24 cellular contexts compared by ENCODE assay signal in the genomic region with DNA sequence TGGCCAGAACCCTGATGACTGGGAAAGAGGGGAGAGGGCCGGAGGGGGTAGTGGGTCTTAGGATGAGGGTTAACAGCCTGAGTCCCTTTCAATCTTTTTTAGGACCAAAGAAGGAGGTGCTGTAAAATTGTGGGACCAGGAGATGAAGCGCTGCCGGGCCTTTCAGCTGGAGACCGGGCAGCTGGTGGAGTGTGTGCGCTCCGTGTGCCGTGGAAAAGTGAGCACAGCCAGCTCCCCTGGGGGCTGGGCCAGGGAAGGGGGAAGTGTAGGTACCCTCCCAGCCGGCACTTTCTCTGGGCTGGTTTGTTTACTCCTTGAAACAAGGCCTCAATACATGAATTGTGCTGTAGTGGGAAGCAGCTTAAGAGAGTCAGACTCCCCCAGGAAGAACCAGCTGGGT.
"Had no signal": no experiment of that assay in that cellular context is flagged by ENCODE, and none has a peak within 500 bp of the region (broad histone marks: within the 10 kb centered on the region; RNA-seq: fewer than 3 reads in every experiment).

No MANE protein-coding gene starts in this region.

- FAIRE-seq: kidney had no signal

- H3K27me3 ChIP-seq: dorsolateral prefrontal cortex, hepatocyte, right atrium auricular region, sigmoid colon, stomach, tibial artery, upper lobe of left lung, vagina had no signal

- H3K27ac Mint-ChIP-seq: memory B cell, mesothelial cell of epicardium, natural killer cell had no signal

- H3K4me1 Mint-ChIP-seq: mesothelial cell of epicardium had no signal

- ATAC-seq: left cardiac atrium, lower lobe of right lung, natural killer cell had no signal

- H3K9me3 ChIP-seq: left ventricle myocardium inferior, lower lobe of right lung, right atrium auricular region, sigmoid colon, stomach, tibial artery, upper lobe of left lung, vagina had no signal

- H3K36me3 ChIP-seq: left ventricle myocardium inferior, lower lobe of right lung, right atrium auricular region, sigmoid colon, stomach, tibial artery, upper lobe of left lung, vagina had no signal

- DNase-seq: dorsolateral prefrontal cortex; effector CD8-positive, alpha-beta T cell; foreskin melanocyte; head of caudate nucleus; kidney; left cardiac atrium; left ventricle myocardium inferior; lower lobe of right lung; natural killer cell; posterior cingulate gyrus; sigmoid colon; stimulated activated CD4-positive, alpha-beta T cell treated with anti-CD3 and anti-CD28 coated beads, Interleukin-12 subunit alpha, Interleukin-12 subunit beta, amount 100 ng/mL, for 4 hours; stimulated activated naive CD4-positive, alpha-beta T cell; stomach; substantia nigra; tibial artery had no signal

- H3K27me3 Mint-ChIP-seq: memory B cell had no signal

- H3K9me3 Mint-ChIP-seq: mesothelial cell of epicardium, natural killer cell had no signal

- H3K4me3 ChIP-seq: dorsolateral prefrontal cortex, hepatocyte, left ventricle myocardium inferior, lower lobe of right lung, right atrium auricular region, sigmoid colon, skin epidermis, stomach, tibial artery, upper lobe of left lung, vagina had no signal

- H3K4me3 Mint-ChIP-seq: memory B cell, mesothelial cell of epicardium, natural killer cell, neural crest cell had no signal

- H3K36me3 Mint-ChIP-seq: natural killer cell had no signal

- H3K27ac ChIP-seq: hepatocyte, left ventricle myocardium inferior, lower lobe of right lung, right atrium auricular region, sigmoid colon, skin epidermis, stomach, tibial artery, upper lobe of left lung, vagina had no signal
